29 cellular contexts compared by ENCODE assay signal in genomic region chr10:24898501-24898900, GRCh38. TPM values are rescaled to one million over a fixed set of nuclear protein-coding genes. Genes with fewer than 3 reads are reported as not detected.
DNase-seq lines count a peak whose midpoint lies in the region; ATAC-seq, FAIRE-seq and TF ChIP-seq lines count a peak whose summit lies in the region.
"Had no signal": no experiment of that assay in that cellular context is flagged by ENCODE, and none has a peak within 500 bp of the region (broad histone marks: within the 10 kb centered on the region; RNA-seq: fewer than 3 reads in every experiment).

No MANE protein-coding gene starts in this region.

- DNase-seq in EL (peak; percentile 33), NCI-H226 (peak; percentile 43), astrocyte (ENCODE audit: low read depth) (peak; percentile 42), mesendoderm (no peak), body of pancreas (no peak), Karpas-422 (no peak)
- DNase-seq in CD8-positive, alpha-beta memory T cell: no peak
- DNase-seq: C1 segment of cervical spinal cord; Calu3; CD4-positive, alpha-beta memory T cell; DMS79 treated with DMSO at 0.1 percent for 48 hours; GOT3; HCEC 1CT; Kasumi-1; MV-4-11; NCI-H1105; NCI-H1436 treated with DMSO at 0.1 percent for 48 hours; NCI-H187 treated with DMSO at 0.1 percent for 48 hours; NCI-H2171 treated with DMSO at 0.1 percent for 48 hours; NCI-H446; NCI-H526; NCI-H82; NK-92 treated with Interleukin-12 subunit alpha and Interleukin-12 subunit beta, amount 100 ng/mL, for 24 hours; PC-3; Right ventricle myocardium superior; RPMI8226 had no signal

- H2BK15ac ChIP-seq in mesendoderm (replicated peaks; ENCODE audit: low read depth): no peak overlapping the region

- peak overlapping the region; percentile 18 for H2AK5ac ChIP-seq in mesendoderm (ENCODE audit: low read length)

- no peaks in the 10 kb centered on the region for H3K27me3 Mint-ChIP-seq in astrocyte (ENCODE audit: low read depth, unreplicated experiment)
- H3K27me3 Mint-ChIP-seq in CD8-positive, alpha-beta memory T cell: no peaks in the 10 kb centered on the region
- H3K27me3 Mint-ChIP-seq: CD4-positive, alpha-beta memory T cell had no signal

- H3K27me3 ChIP-seq in astrocyte (ENCODE audit: insufficient read depth, low read length) (no peaks in the 10 kb centered on the region), mesendoderm (ENCODE audit: insufficient read depth, low read length, poor library complexity) (no peaks in the 10 kb centered on the region), body of pancreas (no peaks in the 10 kb centered on the region), Karpas-422 (ENCODE audit: low read length) (no peaks in the 10 kb centered on the region)
- H3K27me3 ChIP-seq in CD8-positive, alpha-beta memory T cell (ENCODE audit: insufficient read depth, low read length, poor library complexity, severe bottlenecking): no peaks in the 10 kb centered on the region
- H3K27me3 ChIP-seq: SJSA1 had no signal

- no peak overlapping the region for H3K56ac ChIP-seq in mesendoderm (ENCODE audit: low read length)

- no peak overlapping the region for H3K27ac Mint-ChIP-seq in astrocyte (ENCODE audit: unreplicated experiment)
- peak overlapping the region in 2 of 8 donors; percentile 8 to 85 for H3K27ac Mint-ChIP-seq in CD8-positive, alpha-beta memory T cell

- no peak overlapping the region for H3K4ac ChIP-seq in mesendoderm (ENCODE audit: low read depth, low read length)

- TF ChIP-seq CTCF in astrocyte (IDR thresholded peaks at IDR 0.05; ENCODE audit: insufficient read depth, low read depth, low read length) (no peak), body of pancreas (IDR thresholded peaks at IDR 0.05) (no peak)

- POLR2A ChIA-PET in CD8-positive, alpha-beta memory T cell (lab: Charles Lee): no interaction called here

- H3K4me1 ChIP-seq in astrocyte (ENCODE audit: insufficient read depth, low read length): peaks cover 40% of the 10 kb centered on the region
- peaks cover 2% of the 10 kb centered on the region for H3K4me1 ChIP-seq in mesendoderm (ENCODE audit: control insufficient read depth, low read depth, low read length)
- peaks cover 52% of the 10 kb centered on the region for H3K4me1 ChIP-seq in CD8-positive, alpha-beta memory T cell (ENCODE audit: insufficient read depth, low read length)
- H3K4me1 ChIP-seq in body of pancreas: peaks cover 12% of the 10 kb centered on the region
- no peaks in the 10 kb centered on the region for H3K4me1 ChIP-seq in Karpas-422 (ENCODE audit: low read length)

- no peak overlapping the region for H3K23ac ChIP-seq in mesendoderm (ENCODE audit: low read length)

- no peaks in the 10 kb centered on the region for H3K36me3 ChIP-seq in astrocyte (ENCODE audit: insufficient read depth, low read length)
- no peaks in the 10 kb centered on the region for H3K36me3 ChIP-seq in mesendoderm (ENCODE audit: control insufficient read depth, insufficient read depth, low read length)
- H3K36me3 ChIP-seq in CD8-positive, alpha-beta memory T cell (ENCODE audit: insufficient read depth, low read length): no peaks in the 10 kb centered on the region
- H3K36me3 ChIP-seq in body of pancreas (replicated peaks in 1 of 2; ENCODE audit: insufficient read depth in 1 of 2, low read depth in 2 of 2): no peaks in the 10 kb centered on the region
- no peaks in the 10 kb centered on the region for H3K36me3 ChIP-seq in Karpas-422 (ENCODE audit: insufficient read depth, low read length)
- H3K36me3 ChIP-seq: SJSA1 had no signal

- no peak overlapping the region for H3K9ac ChIP-seq in astrocyte (ENCODE audit: low read length)
- no peak overlapping the region for H3K9ac ChIP-seq in mesendoderm (ENCODE audit: low read length)
- H3K9ac ChIP-seq in Karpas-422 (ENCODE audit: low read length): no peak overlapping the region

- H3K4me3 ChIP-seq in astrocyte (ENCODE audit: insufficient read depth, low read depth, low read length): no peak overlapping the region
- H3K4me3 ChIP-seq in mesendoderm (ENCODE audit: low read length): no peak overlapping the region
- no peak overlapping the region for H3K4me3 ChIP-seq in CD8-positive, alpha-beta memory T cell (ENCODE audit: low read length)
- H3K4me3 ChIP-seq in body of pancreas: no peak overlapping the region
- no peak overlapping the region for H3K4me3 ChIP-seq in Karpas-422 (ENCODE audit: low read length)
- H3K4me3 ChIP-seq: SJSA1 had no signal

- WGBS in mesendoderm (ENCODE audit: extremely low coverage, insufficient coverage, low lambda C conversion rate): no CpG with 5 or more reads among the region's 2 CpGs
- WGBS in body of pancreas, 2 donors: 95 to 96% methylated on average over 2 of the region's 2 CpGs

- no peak for TF ChIP-seq POLR2A in body of pancreas (IDR thresholded peaks at IDR 0.05)

- no peak overlapping the region for H2BK120ac ChIP-seq in mesendoderm (ENCODE audit: low read depth, low read length)

- no peaks in the 10 kb centered on the region for H3K9me2 ChIP-seq in Karpas-422 (replicated peaks; ENCODE audit: insufficient read depth, low read length)

- no peaks in the 10 kb centered on the region for H4K20me1 ChIP-seq in astrocyte (ENCODE audit: insufficient read depth, low read length)
- H4K20me1 ChIP-seq in Karpas-422 (ENCODE audit: insufficient read depth, low read depth, low read length): no peaks in the 10 kb centered on the region

- peaks cover 42% of the 10 kb centered on the region for H3K4me1 Mint-ChIP-seq in astrocyte (ENCODE audit: low read depth, unreplicated experiment)
- H3K4me1 Mint-ChIP-seq in CD8-positive, alpha-beta memory T cell: peaks cover 57 to 87% (median 77%) of the 10 kb centered on the region in 3 donors

- no peak for ATAC-seq in body of pancreas
- ATAC-seq: PC-3 had no signal

- H3K79me1 ChIP-seq in mesendoderm (ENCODE audit: low read length): no peaks in the 10 kb centered on the region

- no peak overlapping the region for H2AFZ ChIP-seq in astrocyte (ENCODE audit: low read depth, low read length)
- no peak overlapping the region for H2AFZ ChIP-seq in Karpas-422 (ENCODE audit: low read length)

- no peaks in the 10 kb centered on the region for H3K9me3 ChIP-seq in astrocyte (ENCODE audit: insufficient read depth, low read depth, low read length)
- no peaks in the 10 kb centered on the region for H3K9me3 ChIP-seq in CD8-positive, alpha-beta memory T cell (ENCODE audit: low read length)
- no peaks in the 10 kb centered on the region for H3K9me3 ChIP-seq in body of pancreas
- H3K9me3 ChIP-seq in Karpas-422 (ENCODE audit: low read length): peaks cover 5% of the 10 kb centered on the region
- H3K9me3 ChIP-seq: SJSA1 had no signal

- peaks cover 2% of the 10 kb centered on the region for H3K9me3 Mint-ChIP-seq in astrocyte (ENCODE audit: unreplicated experiment)
- H3K9me3 Mint-ChIP-seq in CD8-positive, alpha-beta memory T cell: no peaks in the 10 kb centered on the region
- H3K9me3 Mint-ChIP-seq: CD4-positive, alpha-beta memory T cell had no signal

- no peak overlapping the region for H3K18ac ChIP-seq in mesendoderm (ENCODE audit: low read length)

- no peak overlapping the region for H4K8ac ChIP-seq in mesendoderm (ENCODE audit: low read depth, low read length)

- no peak for FAIRE-seq in astrocyte (lab: Jason Lieb, UNC)

- H3K4me3 Mint-ChIP-seq in astrocyte (ENCODE audit: unreplicated experiment): no peak overlapping the region
- H3K4me3 Mint-ChIP-seq in CD8-positive, alpha-beta memory T cell: peak overlapping the region in 1 of 7 donors; percentile 38

- H4K5ac ChIP-seq in mesendoderm (ENCODE audit: low read length): no peak overlapping the region

- CTCF ChIA-PET in CD8-positive, alpha-beta memory T cell (lab: Charles Lee): no interaction called here

- no peaks in the 10 kb centered on the region for H3K36me3 Mint-ChIP-seq in astrocyte (ENCODE audit: low read depth, unreplicated experiment)
- H3K36me3 Mint-ChIP-seq in CD8-positive, alpha-beta memory T cell: peaks cover 4 to 13% (median 10%) of the 10 kb centered on the region in 3 donors

- no peaks in the 10 kb centered on the region for H3K79me2 ChIP-seq in astrocyte (ENCODE audit: insufficient read depth, low read length)
- H3K79me2 ChIP-seq in mesendoderm (ENCODE audit: control insufficient read depth, insufficient read depth, low read length): no peaks in the 10 kb centered on the region
- H3K79me2 ChIP-seq in Karpas-422 (ENCODE audit: low read length): no peaks in the 10 kb centered on the region

- intact Hi-C loops in body of pancreas (cut with DNase I): no loop called here

- H2BK5ac ChIP-seq in mesendoderm (ENCODE audit: low read length): no peak overlapping the region

- no peak overlapping the region for H3K4me2 ChIP-seq in astrocyte (ENCODE audit: low read length)
- H3K4me2 ChIP-seq in mesendoderm (ENCODE audit: low read length): no peak overlapping the region
- H3K4me2 ChIP-seq in Karpas-422 (ENCODE audit: low read depth, low read length, poor library complexity, severe bottlenecking): no peak overlapping the region

- no peak overlapping the region for H3K27ac ChIP-seq in astrocyte (ENCODE audit: low read depth, low read length)
- no peak overlapping the region for H3K27ac ChIP-seq in mesendoderm (ENCODE audit: low read depth, low read length)
- H3K27ac ChIP-seq in CD8-positive, alpha-beta memory T cell (ENCODE audit: low read depth, low read length): no peak overlapping the region
- H3K27ac ChIP-seq in body of pancreas: no peak overlapping the region
- no peak overlapping the region for H3K27ac ChIP-seq in Karpas-422 (ENCODE audit: low read length)
- H3K27ac ChIP-seq: HL-60 had no signal

RNA-seq across cellular contexts. Expression of gene PRTFDC1, which starts 53.9 kb away (rescaled TPM):
- 9.1 and 10.6 TPM in 2 replicates for total RNA-seq in astrocyte
- polyA plus RNA-seq in mesendoderm (2013, experiment 1 of 2): 12.9 TPM
- polyA plus RNA-seq in mesendoderm (2013, experiment 2 of 2): 13.8 TPM
- total RNA-seq in CD8-positive, alpha-beta memory T cell: 1 to 10 TPM; 1.5 to 1.6 TPM
- polyA plus RNA-seq in CD8-positive, alpha-beta memory T cell: 1.3 TPM
- 10 to 100 TPM in 1 of 2 donors, 1 to 10 TPM in 1; 6.5 to 14.2 TPM for total RNA-seq in body of pancreas
- total RNA-seq in Karpas-422 (2014; rRNA removed; shearing (Covaris generic); ENCODE audit: low replicate concordance): not detected in 2 replicates
- total RNA-seq: MCF 10A had no signal

Comparison
In these comparisons a context has a peak if more than half of its experiments do, and no peak if none do; other contexts are left out.
1. DNase-seq: peak in EL (single experiment), NCI-H226 (single experiment) and astrocyte (single experiment); none in mesendoderm (single experiment), CD8-positive, alpha-beta memory T cell (0 of 5), body of pancreas (0 of 4) and Karpas-422 (single experiment).